Comparison of ENCODE assay signal across 35 cellular contexts in genomic region chr17:7426896-7427488, GRCh38. TPM values are rescaled to one million over a fixed set of nuclear protein-coding genes. Genes with fewer than 3 reads are reported as not detected.
"Had no signal": no experiment of that assay in that cellular context is flagged by ENCODE, and none has a peak within 500 bp of the region (broad histone marks: within the 10 kb centered on the region; RNA-seq: fewer than 3 reads in every experiment).

No MANE protein-coding gene starts in this region.

- H3K9me3 ChIP-seq: left lung, lower lobe of right lung, neutrophil, right atrium auricular region, right lobe of liver, tibial nerve, vagina had no signal

- DNase-seq: hippocampal formation; kidney; left colon; lower lobe of right lung; mammary epithelial cell; mesenchymal stem cell; naive thymus-derived CD8-positive, alpha-beta T cell; occipital lobe; right lobe of liver; stimulated activated CD4-positive, alpha-beta T cell treated with anti-CD3 and anti-CD28 coated beads, Interleukin-1b, Interleukin-23, amount 100 ng/mL, for 48 hours; stimulated activated CD4-positive, alpha-beta T cell treated with anti-CD3 and anti-CD28 coated beads, Interleukin-2, amount 100 ng/mL, for 48 hours; stimulated activated CD4-positive, alpha-beta T cell treated with anti-CD3 and anti-CD28 coated beads, Interleukin-4, amount 100 ng/mL, for 4 hours; stimulated activated CD8-positive, alpha-beta memory T cell treated with anti-CD3 and anti-CD28 coated beads, Interleukin-4, amount 100 ng/mL, for 48 hours; stimulated activated naive CD4-positive, alpha-beta T cell treated with Interleukin-2 at 50 U/mL for 16 hours; stimulated activated naive CD8-positive, alpha-beta T cell treated with anti-CD3 and anti-CD28 coated beads, Interleukin-15, amount 100 ng/mL, for 72 hours; substantia nigra had no signal

- H3K4me1 ChIP-seq: left lung, lower lobe of right lung, parathyroid adenoma, right atrium auricular region, right lobe of liver, tibial nerve, vagina had no signal

- H3K27ac ChIP-seq: left lung, lower lobe of right lung, neutrophil, parathyroid adenoma, right atrium auricular region, right lobe of liver, tibial nerve, vagina had no signal

- FAIRE-seq: kidney had no signal

- H3K9ac ChIP-seq: parathyroid adenoma had no signal

- H2AFZ ChIP-seq: parathyroid adenoma had no signal

- H3K79me2 ChIP-seq: parathyroid adenoma had no signal

- H3K27me3 ChIP-seq: left lung, neutrophil, right atrium auricular region, right lobe of liver, tibial nerve, vagina had no signal

- H3K4me3 ChIP-seq: left lung, lower lobe of right lung, right atrium auricular region, right lobe of liver, smooth muscle cell, tibial nerve, vagina had no signal

- ATAC-seq: left colon; left lung; naive thymus-derived CD8-positive, alpha-beta T cell; stimulated activated memory B cell treated with anti-CD40 and anti-IgM and Interleukin-4, amounts not matched to agents 10 μg/mL and 1 μg/mL and 100 μg/mL, for 72 hours had no signal

- H3K36me3 ChIP-seq: left lung, lower lobe of right lung, neutrophil, right atrium auricular region, right lobe of liver, tibial nerve, vagina had no signal

- H3K4me2 ChIP-seq: smooth muscle cell had no signal

RNA-seq across cellular contexts. Expression of gene SPEM2, which starts 1.6 kb away (rescaled TPM):
- total RNA-seq: kidney; left colon; left lung; liver; lower lobe of right lung; mammary epithelial cell; mucosa of gallbladder; naive thymus-derived CD8-positive, alpha-beta T cell; neural crest cell; occipital lobe; osteocyte; progenitor cell of endocrine pancreas; pulmonary artery endothelial cell; renal cortical epithelial cell; right atrium auricular region; right lobe of liver; skeletal muscle tissue; temporal lobe; tibial nerve; urinary bladder; vagina had no signal
- polyA plus RNA-seq: liver; mammary epithelial cell; naive thymus-derived CD8-positive, alpha-beta T cell; urinary bladder had no signal

RNA-seq across cellular contexts. Expression of gene SPEM3, which starts 1.7 kb away (rescaled TPM):
- total RNA-seq: kidney; left colon; left lung; liver; lower lobe of right lung; mammary epithelial cell; mucosa of gallbladder; naive thymus-derived CD8-positive, alpha-beta T cell; neural crest cell; occipital lobe; osteocyte; progenitor cell of endocrine pancreas; pulmonary artery endothelial cell; renal cortical epithelial cell; right atrium auricular region; right lobe of liver; skeletal muscle tissue; smooth muscle cell; temporal lobe; tibial nerve; urinary bladder; vagina had no signal
- polyA plus RNA-seq: liver; mammary epithelial cell; naive thymus-derived CD8-positive, alpha-beta T cell; smooth muscle cell; thymus; urinary bladder had no signal

RNA-seq across cellular contexts. Expression of gene SPEM1, which starts 6.9 kb away (rescaled TPM):
- total RNA-seq: kidney; left colon; left lung; liver; lower lobe of right lung; mammary epithelial cell; mucosa of gallbladder; naive thymus-derived CD8-positive, alpha-beta T cell; occipital lobe; osteocyte; progenitor cell of endocrine pancreas; pulmonary artery endothelial cell; renal cortical epithelial cell; right atrium auricular region; right lobe of liver; skeletal muscle tissue; smooth muscle cell; temporal lobe; tibial nerve; urinary bladder; vagina had no signal
- polyA plus RNA-seq: liver; mammary epithelial cell; naive thymus-derived CD8-positive, alpha-beta T cell; smooth muscle cell; thymus; urinary bladder had no signal
